ENCODE assay signal across 13 cellular contexts in genomic region chr14:74592476-74593191, GRCh38. TPM values are rescaled to one million over a fixed set of nuclear protein-coding genes. Genes with fewer than 3 reads are reported as not detected.
A peak's percentile ranks its signal among the peaks of the same experiment; 100 is the strongest.
DNase-seq lines count a peak whose midpoint lies in the region; ATAC-seq and TF ChIP-seq lines count a peak whose summit lies in the region.
"Had no signal": no experiment of that assay in that cellular context is flagged by ENCODE, and none has a peak within 500 bp of the region (broad histone marks: within the 10 kb centered on the region; RNA-seq: fewer than 3 reads in every experiment).

No MANE protein-coding gene starts in this region.

- no peak overlapping the region for H3K27ac Mint-ChIP-seq in T-helper 2 cell treated with Interferon-gamma antibody and Interleukin-4, amounts not matched to agents 5 μg/mL and 100 μg/mL, for 36 hours
- H3K27ac Mint-ChIP-seq: natural killer cell; stimulated activated effector memory CD8-positive, alpha-beta T cell treated with anti-CD3 and anti-CD28 coated beads, Interleukin-12 subunit alpha, Interleukin-12 subunit beta, amount 100 ng/mL, for 72 hours had no signal

- H3K4me1 Mint-ChIP-seq in T-helper 2 cell treated with Interferon-gamma antibody and Interleukin-4, amounts not matched to agents 5 μg/mL and 100 μg/mL, for 36 hours (ENCODE audit: low read depth), result no peaks in the 10 kb centered on the region
- H3K4me1 Mint-ChIP-seq: natural killer cell; stimulated activated effector memory CD8-positive, alpha-beta T cell treated with anti-CD3 and anti-CD28 coated beads, Interleukin-12 subunit alpha, Interleukin-12 subunit beta, amount 100 ng/mL, for 72 hours had no signal

- H3K4me1 ChIP-seq in BLaER1 treated with 17β-estradiol and CSF1 and Interleukin-3, amounts not matched to agents 10 nM and 100 nM, result peaks cover 11 to 96% (median 19%) of the 10 kb centered on the region in 10 experiments
- peaks cover 39 to 82% of the 10 kb centered on the region in 2 donors for H3K4me1 ChIP-seq in ascending aorta
- H3K4me1 ChIP-seq in gastrocnemius medialis, result peaks cover 37 to 46% of the 10 kb centered on the region in 2 donors

- TF ChIP-seq CTCF in ascending aorta (IDR thresholded peaks at IDR 0.05) (no peak), gastrocnemius medialis (IDR thresholded peaks at IDR 0.05 in 4 of 5, conservative IDR thresholded peaks at IDR 0.05 in 1 of 5) (no peak), foreskin fibroblast (IDR thresholded peaks at IDR 0.05; ENCODE audit: low read depth, low read length) (no peak)

- peak overlapping the region in 5 of 11 experiments; percentile 29 to 83 (median 72); a peak in 8 of 22 replicates for H3K9ac ChIP-seq in BLaER1 treated with 17β-estradiol and CSF1 and Interleukin-3, amounts not matched to agents 10 nM and 100 nM

- H3K27me3 ChIP-seq in BLaER1 treated with 17β-estradiol and CSF1 and Interleukin-3, amounts not matched to agents 10 nM and 100 nM, result no peaks in the 10 kb centered on the region
- H3K27me3 ChIP-seq in ascending aorta (no peaks in the 10 kb centered on the region), layer of hippocampus (ENCODE audit: control insufficient read depth, insufficient read depth, low read length) (no peaks in the 10 kb centered on the region), gastrocnemius medialis (no peaks in the 10 kb centered on the region)

- ATAC-seq in gastrocnemius medialis, result no peak
- ATAC-seq in HG02973 (IDR thresholded peaks at IDR 0.05; ENCODE audit: unreplicated experiment), result no peak
- ATAC-seq: natural killer cell; Panc1; stimulated activated effector memory CD8-positive, alpha-beta T cell treated with anti-CD3 and anti-CD28 coated beads, Interleukin-12 subunit alpha, Interleukin-12 subunit beta, amount 100 ng/mL, for 72 hours had no signal

- no peaks in the 10 kb centered on the region for H3K9me3 ChIP-seq in BLaER1 treated with 17β-estradiol and CSF1 and Interleukin-3, amounts not matched to agents 10 nM and 100 nM (replicated peaks in 1 of 11)
- H3K9me3 ChIP-seq in ascending aorta (no peaks in the 10 kb centered on the region), gastrocnemius medialis (no peaks in the 10 kb centered on the region)

- in situ Hi-C loops in gastrocnemius medialis (cut with MboI; ENCODE audit: low sequenced_read_pairs in 4 of 4), result no loop called here

- no peaks in the 10 kb centered on the region for H3K27me3 Mint-ChIP-seq in T-helper 2 cell treated with Interferon-gamma antibody and Interleukin-4, amounts not matched to agents 5 μg/mL and 100 μg/mL, for 36 hours (ENCODE audit: low read depth)

- no peak for TF ChIP-seq POLR2A in gastrocnemius medialis (IDR thresholded peaks at IDR 0.05)

- DNase-seq in ascending aorta (ENCODE audit: low spot score in 2 of 2) (no peak), gastrocnemius medialis (no peak), cortex of kidney (lab: John Stamatoyannopoulos, UW) (no peak), foreskin fibroblast (no peak)
- DNase-seq in T-helper 2 cell treated with Interferon-gamma antibody and Interleukin-4, amounts not matched to agents 5 μg/mL and 100 μg/mL, for 36 hours (ENCODE audit: low spot score), result no peak
- DNase-seq: DMS79 treated with DMSO at 0.1 percent for 48 hours, natural killer cell, NCI-H2227 treated with DMSO at 0.1 percent for 48 hours had no signal

- H4K20me1 ChIP-seq in BLaER1 treated with 17β-estradiol and CSF1 and Interleukin-3, amounts not matched to agents 10 nM and 100 nM, result no peaks in the 10 kb centered on the region

- H3K4me2 ChIP-seq in BLaER1 treated with 17β-estradiol and CSF1 and Interleukin-3, amounts not matched to agents 10 nM and 100 nM, result peak overlapping the region; percentile 26 to 77 (median 63)

- intact Hi-C loops in ascending aorta (cut with DNase I), result loop anchor here (10.0 kb wide), 1 partner anchor 1392 kb away; the partner anchor contains the start of genes IFT43 and TGFB3
- intact Hi-C loops in gastrocnemius medialis (cut with DNase I; ENCODE audit: low total_unique reads), result no loop called here

- H3K4me3 Mint-ChIP-seq in T-helper 2 cell treated with Interferon-gamma antibody and Interleukin-4, amounts not matched to agents 5 μg/mL and 100 μg/mL, for 36 hours, result no peak overlapping the region
- H3K4me3 Mint-ChIP-seq: natural killer cell; stimulated activated effector memory CD8-positive, alpha-beta T cell treated with anti-CD3 and anti-CD28 coated beads, Interleukin-12 subunit alpha, Interleukin-12 subunit beta, amount 100 ng/mL, for 72 hours had no signal

- H3K36me3 ChIP-seq in BLaER1 treated with 17β-estradiol and CSF1 and Interleukin-3, amounts not matched to agents 10 nM and 100 nM, result no peaks in the 10 kb centered on the region
- H3K36me3 ChIP-seq in ascending aorta (no peaks in the 10 kb centered on the region), gastrocnemius medialis (no peaks in the 10 kb centered on the region)

- H3K27ac ChIP-seq in BLaER1 treated with 17β-estradiol and CSF1 and Interleukin-3, amounts not matched to agents 10 nM and 100 nM, result peak overlapping the region in 9 of 11 experiments; percentile 16 to 91 (median 63); a peak in 16 of 22 replicates
- H3K27ac ChIP-seq in ascending aorta (peak overlapping the region; percentile 91 to 94), layer of hippocampus (ENCODE audit: low read depth, low read length) (peak overlapping the region; percentile 74), gastrocnemius medialis (peak overlapping the region; percentile 55 to 74 (median 66))

- H3K9me3 Mint-ChIP-seq in T-helper 2 cell treated with Interferon-gamma antibody and Interleukin-4, amounts not matched to agents 5 μg/mL and 100 μg/mL, for 36 hours, result no peaks in the 10 kb centered on the region
- H3K9me3 Mint-ChIP-seq: natural killer cell; stimulated activated effector memory CD8-positive, alpha-beta T cell treated with anti-CD3 and anti-CD28 coated beads, Interleukin-12 subunit alpha, Interleukin-12 subunit beta, amount 100 ng/mL, for 72 hours had no signal

- H3K36me3 Mint-ChIP-seq in T-helper 2 cell treated with Interferon-gamma antibody and Interleukin-4, amounts not matched to agents 5 μg/mL and 100 μg/mL, for 36 hours (ENCODE audit: low read depth), result no peaks in the 10 kb centered on the region
- H3K36me3 Mint-ChIP-seq: natural killer cell; stimulated activated effector memory CD8-positive, alpha-beta T cell treated with anti-CD3 and anti-CD28 coated beads, Interleukin-12 subunit alpha, Interleukin-12 subunit beta, amount 100 ng/mL, for 72 hours had no signal

- H3K4me3 ChIP-seq in BLaER1 treated with 17β-estradiol and CSF1 and Interleukin-3, amounts not matched to agents 10 nM and 100 nM, result no peak overlapping the region
- H3K4me3 ChIP-seq in ascending aorta (no peak overlapping the region), gastrocnemius medialis (no peak overlapping the region), foreskin fibroblast (ENCODE audit: low read depth in 1 of 2, low read length in 2 of 2) (no peak overlapping the region)

RNA-seq across cellular contexts. Expression of gene LTBP2, which starts 19.4 kb away (rescaled TPM):
- total RNA-seq in ascending aorta, result 383 TPM
- 10 to 100 TPM; 19.8 to 51.9 (median 28.8) TPM for total RNA-seq in gastrocnemius medialis
